In the genomic region with DNA sequence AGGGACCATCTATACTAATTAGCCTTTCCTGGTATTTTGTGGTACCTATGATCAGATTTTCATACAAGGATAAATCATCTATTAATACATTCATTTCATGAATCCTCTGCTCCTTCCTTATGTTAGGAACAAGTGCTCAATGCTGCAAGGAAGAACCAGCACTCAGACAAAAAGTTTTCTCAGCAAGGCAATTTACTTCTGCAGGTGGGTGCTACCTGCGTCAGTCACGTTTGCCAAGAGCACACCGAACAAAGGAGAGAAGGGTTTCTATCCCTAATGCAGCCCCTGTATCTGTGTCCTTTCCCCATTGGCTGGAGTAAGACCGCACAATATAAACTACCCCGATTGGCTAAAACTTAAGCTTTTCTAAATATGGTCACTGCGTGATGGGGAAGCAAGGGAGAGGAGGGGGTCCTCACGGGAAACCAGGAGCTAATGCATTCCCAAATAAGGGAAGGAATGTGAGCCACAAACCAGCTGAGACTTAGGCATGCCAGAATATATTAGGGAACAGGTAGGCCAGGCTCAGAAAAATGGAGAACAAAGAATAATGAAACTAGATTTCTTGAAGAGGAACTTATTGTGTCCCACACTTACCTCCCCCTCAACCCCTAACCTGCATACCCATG, we compare ENCODE assay signal across 30 cellular contexts.
"Had no signal": no experiment of that assay in that cellular context is flagged by ENCODE, and none has a peak within 500 bp of the region (broad histone marks: within the 10 kb centered on the region; RNA-seq: fewer than 3 reads in every experiment).

No MANE protein-coding gene starts in this region.

- H3K4me3 ChIP-seq: coronary artery, gastrocnemius medialis, lung, mucosa of descending colon, prostate gland, right atrium auricular region, smooth muscle cell, suprapubic skin, transverse colon, vagina had no signal

- H3K27me3 Mint-ChIP-seq: effector memory CD8-positive, alpha-beta T cell; memory B cell; naive B cell; stimulated activated naive CD8-positive, alpha-beta T cell treated with anti-CD3 and anti-CD28 coated beads, Interleukin-15, amount 100 ng/mL, for 72 hours had no signal

- ATAC-seq: effector memory CD8-positive, alpha-beta T cell; esophagus mucosa; gastrocnemius medialis; left ventricle myocardium superior; mucosa of descending colon; sciatic nerve; stimulated activated naive CD8-positive, alpha-beta T cell treated with anti-CD3 and anti-CD28 coated beads, Interleukin-15, amount 100 ng/mL, for 72 hours had no signal

- H3K4me1 Mint-ChIP-seq: memory B cell; mesothelial cell of epicardium; naive B cell; nephron; stimulated activated naive CD8-positive, alpha-beta T cell treated with anti-CD3 and anti-CD28 coated beads, Interleukin-15, amount 100 ng/mL, for 72 hours had no signal

- H3K4me2 ChIP-seq: smooth muscle cell had no signal

- H3K4me3 Mint-ChIP-seq: effector memory CD8-positive, alpha-beta T cell; memory B cell; mesothelial cell of epicardium; naive B cell; nephron; stimulated activated naive CD8-positive, alpha-beta T cell treated with anti-CD3 and anti-CD28 coated beads, Interleukin-15, amount 100 ng/mL, for 72 hours had no signal

- H3K27ac ChIP-seq: coronary artery, epithelial cell of prostate, gastrocnemius medialis, prostate gland, right atrium auricular region, suprapubic skin, transverse colon, vagina had no signal

- H3K27ac Mint-ChIP-seq: effector memory CD8-positive, alpha-beta T cell; memory B cell; mesothelial cell of epicardium; nephron; stimulated activated naive CD8-positive, alpha-beta T cell treated with anti-CD3 and anti-CD28 coated beads, Interleukin-15, amount 100 ng/mL, for 72 hours had no signal

- H3K4me1 ChIP-seq: gastrocnemius medialis, prostate gland, right atrium auricular region, suprapubic skin, transverse colon, vagina had no signal

- H3K9me3 ChIP-seq: gastrocnemius medialis, prostate gland, vagina had no signal

- H3K27me3 ChIP-seq: gastrocnemius medialis, right atrium auricular region, suprapubic skin, transverse colon, vagina had no signal

- DNase-seq: effector memory CD8-positive, alpha-beta T cell; foreskin fibroblast; gastrocnemius medialis; head of caudate nucleus; islet precursor cell; kidney glomerular epithelial cell; left ventricle myocardium superior; mucosa of descending colon; naive B cell; nucleus accumbens; stimulated activated CD4-positive, alpha-beta T cell treated with anti-CD3 and anti-CD28 coated beads, Interleukin-12 subunit alpha, Interleukin-12 subunit beta, amount 100 ng/mL, for 4 hours; stimulated activated CD4-positive, alpha-beta T cell treated with anti-CD3 and anti-CD28 coated beads, Interleukin-1b, Interleukin-23, amount 100 ng/mL, for 48 hours; stimulated activated CD4-positive, alpha-beta T cell treated with anti-CD3 and anti-CD28 coated beads, Interleukin-4, amount 100 ng/mL, for 1 hour; stimulated activated CD8-positive, alpha-beta memory T cell treated with anti-CD3 and anti-CD28 coated beads, Interleukin-4, amount 100 ng/mL, for 48 hours; stimulated activated naive CD4-positive, alpha-beta T cell; stimulated activated naive CD8-positive, alpha-beta T cell treated with anti-CD3 and anti-CD28 coated beads, Interleukin-15, amount 100 ng/mL, for 72 hours; transverse colon had no signal
